8 cellular contexts compared by ENCODE assay signal in genomic region chr5:151126199-151126645, GRCh38. TPM values are rescaled to one million over a fixed set of nuclear protein-coding genes. Genes with fewer than 3 reads are reported as not detected.
DNase-seq lines count a peak whose midpoint lies in the region; ATAC-seq and TF ChIP-seq lines count a peak whose summit lies in the region.

No MANE protein-coding gene starts in this region.

- POLR2A ChIA-PET in activated CD4-positive, alpha-beta T cell treated with anti-CD3 and anti-CD28 coated beads, Interleukin-2, amount 10 ng/mL, durations not matched to agents 7 days and 5 days (lab: Charles Lee), result interaction anchor here (0.6 to 1.3 kb wide), 3 partner anchors 24 to 37 kb away, joined by 3 read pairs; partner anchors contain the start of gene ANXA6

- peaks cover 37% of the 10 kb centered on the region for H3K36me3 ChIP-seq in H7 (replicated peaks; ENCODE audit: control insufficient read depth, insufficient read depth, low read length)
- peaks cover 22 to 33% of the 10 kb centered on the region in 2 donors for H3K36me3 ChIP-seq in lung (ENCODE audit: control insufficient read depth in 2 of 2, insufficient read depth in 2 of 2, low read length in 2 of 2)

- H3K36me3 Mint-ChIP-seq in activated CD4-positive, alpha-beta T cell treated with anti-CD3 and anti-CD28 coated beads, Interleukin-2, amount 10 ng/mL, durations not matched to agents 7 days and 5 days (ENCODE audit: low read depth), result peaks cover 76% of the 10 kb centered on the region

- H3K4me3 Mint-ChIP-seq in activated CD4-positive, alpha-beta T cell treated with anti-CD3 and anti-CD28 coated beads, Interleukin-2, amount 10 ng/mL, durations not matched to agents 7 days and 5 days, result no peak overlapping the region

- H3K27me3 ChIP-seq in H7 (ENCODE audit: control insufficient read depth, insufficient read depth, low read length), result no peaks in the 10 kb centered on the region
- no peaks in the 10 kb centered on the region for H3K27me3 ChIP-seq in lung (ENCODE audit: control insufficient read depth, insufficient read depth)

- peak; percentile 73 for DNase-seq in D341Med (ENCODE audit: low spot score)
- DNase-seq in H7, result peak; percentile 84
- peak; percentile 29 for DNase-seq in NCI-H226
- peak; percentile 70 for DNase-seq in activated CD4-positive, alpha-beta T cell treated with anti-CD3 and anti-CD28 coated beads, Interleukin-2, amount 10 ng/mL, durations not matched to agents 7 days and 5 days
- peak; percentile 10 to 64 for DNase-seq in dermis microvascular lymphatic vessel endothelial cell (ENCODE audit: low read depth in 2 of 2)
- peak; percentile 81 for DNase-seq in lung (ENCODE audit: low spot score)
- peak; percentile 35 for DNase-seq in stimulated activated CD8-positive, alpha-beta memory T cell treated with anti-CD3 and anti-CD28 coated beads, Interleukin-15, amount 100 ng/mL, for 1 hour (ENCODE audit: low read depth)

- peak overlapping the region in 1 of 2 donors; percentile 7 for H3K27ac ChIP-seq in lung (ENCODE audit: low read depth in 1 of 2, low read length in 1 of 2)

- H3K9me3 Mint-ChIP-seq in activated CD4-positive, alpha-beta T cell treated with anti-CD3 and anti-CD28 coated beads, Interleukin-2, amount 10 ng/mL, durations not matched to agents 7 days and 5 days, result no peaks in the 10 kb centered on the region

- H3K9me3 ChIP-seq in lung (ENCODE audit: control insufficient read depth in 2 of 2, insufficient read depth in 1 of 2, low read length in 1 of 2), result no peaks in the 10 kb centered on the region

- peaks cover 0 to 9% of the 10 kb centered on the region in 2 donors for H3K4me1 ChIP-seq in lung (ENCODE audit: control insufficient read depth in 2 of 2, insufficient read depth in 2 of 2, low read length in 2 of 2)

- no peaks in the 10 kb centered on the region for H3K27me3 Mint-ChIP-seq in activated CD4-positive, alpha-beta T cell treated with anti-CD3 and anti-CD28 coated beads, Interleukin-2, amount 10 ng/mL, durations not matched to agents 7 days and 5 days

- peaks cover 42% of the 10 kb centered on the region for H3K4me1 Mint-ChIP-seq in activated CD4-positive, alpha-beta T cell treated with anti-CD3 and anti-CD28 coated beads, Interleukin-2, amount 10 ng/mL, durations not matched to agents 7 days and 5 days

- ATAC-seq in lung (ENCODE audit: insufficient read depth, low FRiP score) (peak; percentile 80), HG02610 (IDR thresholded peaks at IDR 0.05; ENCODE audit: unreplicated experiment) (no peak)

- no peak overlapping the region for H3K4me3 ChIP-seq in H7 (ENCODE audit: insufficient read depth, low read depth, low read length)
- H3K4me3 ChIP-seq in lung, result no peak overlapping the region

- H3K27ac Mint-ChIP-seq in activated CD4-positive, alpha-beta T cell treated with anti-CD3 and anti-CD28 coated beads, Interleukin-2, amount 10 ng/mL, durations not matched to agents 7 days and 5 days, result peak overlapping the region; percentile 79

- peak; percentile 86 for TF ChIP-seq CTCF in lung (IDR thresholded peaks at IDR 0.05; ENCODE audit: control extremely low read depth, extremely low read depth)

- CTCF ChIA-PET in activated CD4-positive, alpha-beta T cell treated with anti-CD3 and anti-CD28 coated beads, Interleukin-2, amount 10 ng/mL, durations not matched to agents 7 days and 5 days (lab: Charles Lee), result interaction anchor here (0.7 to 8.2 kb wide), 33 partner anchors 10 to 279 kb away, joined by 3 to 126 read pairs (median 5); partner anchors contain the start of genes ANXA6 and GM2A

- WGBS in lung, 2 donors, result 14 to 20% methylated on average over 8 to 9 of the region's 9 CpGs

RNA-seq across cellular contexts. Expression of gene ANXA6, which starts 31.4 kb away (rescaled TPM):
- total RNA-seq in H7 (2014; rRNA removed; shearing (Covaris generic)), result 179 and 212 TPM in 2 replicates
- total RNA-seq in activated CD4-positive, alpha-beta T cell treated with anti-CD3 and anti-CD28 coated beads, Interleukin-2, amount 10 ng/mL, durations not matched to agents 7 days and 5 days, result 100 to 1,000 TPM; 494 to 508 TPM
- total RNA-seq in dermis microvascular lymphatic vessel endothelial cell (53.6 and 68.2 TPM in 2 replicates), lung (100 to 1,000 TPM; 168 to 208 TPM)
- polyA plus RNA-seq in lung, result 100 to 1,000 TPM in 1 of 2 donors, 10 to 100 TPM in 1; 61.4 to 143 TPM

RNA-seq across cellular contexts. Expression of gene TNIP1, which starts 45.4 kb away (rescaled TPM):
- 27.3 and 38.6 TPM in 2 replicates for total RNA-seq in H7 (2014; rRNA removed; shearing (Covaris generic))
- total RNA-seq in activated CD4-positive, alpha-beta T cell treated with anti-CD3 and anti-CD28 coated beads, Interleukin-2, amount 10 ng/mL, durations not matched to agents 7 days and 5 days, result 100 to 1,000 TPM; 127 TPM
- 69.1 and 93.1 TPM in 2 replicates for total RNA-seq in dermis microvascular lymphatic vessel endothelial cell
- total RNA-seq in lung, result 100 to 1,000 TPM; 116 to 142 TPM
- 100 to 1,000 TPM in 1 of 2 donors, 10 to 100 TPM in 1; 81.5 to 308 TPM for polyA plus RNA-seq in lung

Comparison
In these comparisons a context has a peak if more than half of its experiments do, and no peak if none do; other contexts are left out.
1. DNase-seq: peak in every context shown above with its lines; median percentile 84 in H7; 81 in lung; 73 in D341Med; 70 in activated CD4-positive, alpha-beta T cell treated with anti-CD3 and anti-CD28 coated beads, Interleukin-2, amount 10 ng/mL, durations not matched to agents 7 days and 5 days; 37 in dermis microvascular lymphatic vessel endothelial cell; 35 in stimulated activated CD8-positive, alpha-beta memory T cell treated with anti-CD3 and anti-CD28 coated beads, Interleukin-15, amount 100 ng/mL, for 1 hour; 29 in NCI-H226.